In genomic region chr5:138179277-138179857, GRCh38 we compare ENCODE assay signal across 8 cellular contexts. TPM values are rescaled to one million over a fixed set of nuclear protein-coding genes. Genes with fewer than 3 reads are reported as not detected.
DNase-seq lines count a peak whose midpoint lies in the region; FAIRE-seq and TF ChIP-seq lines count a peak whose summit lies in the region.

No MANE protein-coding gene starts in this region.

- H3K4me1 ChIP-seq in GM23248 (ENCODE audit: insufficient read depth) (peaks cover 18% of the 10 kb centered on the region), kidney (ENCODE audit: control insufficient read depth in 1 of 2, insufficient read depth in 1 of 2, low read depth in 1 of 2, low read length in 2 of 2) (peaks cover 7 to 10% of the 10 kb centered on the region in 2 donors)

- FAIRE-seq in kidney (lab: Jason Lieb, UNC) (no peak), H54 (lab: Jason Lieb, UNC) (no peak), GM19239 (lab: Jason Lieb, UNC) (no peak)

- WGBS in GM23248 (ENCODE audit: low coverage in 1 of 2, low lambda C conversion rate in 2 of 2, missing lambda C conversion rate in 2 of 2), 2 experiments = 0 to 2% methylated on average over 23 of the region's 23 CpGs

- intact Hi-C loops in kidney (cut with DNase I) = no loop called here

- CTCF ChIA-PET in AG04449 (lab: Yijun Ruan, JAX) = interaction anchor here (0.6 to 3.5 kb wide), 17 partner anchors 8 to 324 kb away, joined by 3 to 23 read pairs (median 6); no protein-coding TSS in a partner anchor

- H3K9ac ChIP-seq in GM23248 = peak overlapping the region; percentile 94
- H3K9ac ChIP-seq in kidney (ENCODE audit: low read length in 2 of 2) = no peak overlapping the region

- no peaks in the 10 kb centered on the region for H3K9me3 ChIP-seq in GM23248 (ENCODE audit: low read depth)
- no peaks in the 10 kb centered on the region for H3K9me3 ChIP-seq in WERI-Rb-1 (ENCODE audit: severe bottlenecking)
- no peaks in the 10 kb centered on the region for H3K9me3 ChIP-seq in kidney (ENCODE audit: control insufficient read depth in 1 of 2, low read length in 2 of 2)

- peaks cover 67% of the 10 kb centered on the region for H3K79me2 ChIP-seq in GM23248 (ENCODE audit: insufficient read depth)

- TF ChIP-seq CTCF in AG04449 (IDR thresholded peaks at IDR 0.05; ENCODE audit: insufficient read depth, low read length, missing control alignments) = no peak
- TF ChIP-seq CTCF in WERI-Rb-1 (IDR thresholded peaks at IDR 0.05; ENCODE audit: low read depth, low read length) = no peak
- TF ChIP-seq CTCF in kidney (IDR thresholded peaks at IDR 0.05; ENCODE audit: borderline replicate concordance, extremely low read depth, insufficient read depth) = no peak

- H4K20me1 ChIP-seq in GM23248 (ENCODE audit: insufficient read depth) = no peaks in the 10 kb centered on the region

- POLR2A ChIA-PET in AG04449 (lab: Yijun Ruan, JAX) = interaction anchor here (0.7 to 1.0 kb wide), 2 partner anchors 23 to 158 kb away, joined by 4 to 5 read pairs; partner anchors contain the start of gene FAM53C

- H3K4me2 ChIP-seq in GM23248 (ENCODE audit: unreplicated experiment) = peak overlapping the region; percentile 95

- H3K27me3 ChIP-seq in GM23248 (replicated peaks; ENCODE audit: insufficient read depth) (no peaks in the 10 kb centered on the region), WERI-Rb-1 (ENCODE audit: insufficient read depth, low read depth, severe bottlenecking) (no peaks in the 10 kb centered on the region)

- H3K4me3 ChIP-seq in AG04449 (ENCODE audit: low read depth, low read length) = peak overlapping the region; percentile 84
- H3K4me3 ChIP-seq in GM23248 = peak overlapping the region; percentile 98
- peak overlapping the region; percentile 91 for H3K4me3 ChIP-seq in WERI-Rb-1 (ENCODE audit: low read depth, low read length)
- peak overlapping the region; percentile 45 to 87 for H3K4me3 ChIP-seq in kidney (ENCODE audit: low read length in 2 of 2)

- H3K27ac ChIP-seq in GM23248 = no peak overlapping the region; the same call in 1 of the 2 replicates
- H3K27ac ChIP-seq in WERI-Rb-1 = peak overlapping the region; percentile 99
- no peak overlapping the region for H3K27ac ChIP-seq in kidney (ENCODE audit: low read depth in 2 of 2, low read length in 2 of 2)

- no peaks in the 10 kb centered on the region for H3K9me2 ChIP-seq in GM23248 (ENCODE audit: insufficient read depth)

- in situ Hi-C loops in GM23248 (cut with MboI) = no loop called here

- no peak for TF ChIP-seq POLR2A in H54 (IDR thresholded peaks at IDR 0.05; ENCODE audit: low read depth, low read length)

- no peaks in the 10 kb centered on the region for H3F3A ChIP-seq in GM23248 (ENCODE audit: insufficient read depth)

- H2AFZ ChIP-seq in GM23248 = peak overlapping the region; percentile 96

- DNase-seq in AG04449 (ENCODE audit: low read depth, low spot score) = no peak
- peak; percentile 55 for DNase-seq in GM23248
- no peak for DNase-seq in WERI-Rb-1
- no peak for DNase-seq in kidney
- no peak for DNase-seq in H54 (ENCODE audit: insufficient read length, low spot score)
- DNase-seq in middle frontal gyrus (ENCODE audit: extremely low spot score, low spot score) = no peak
- DNase-seq in C1 segment of cervical spinal cord (lab: John Stamatoyannopoulos, UW) = no peak
- no peak for DNase-seq in GM19239 (ENCODE audit: insufficient read length, low spot score)

- peaks cover 19% of the 10 kb centered on the region for H3K36me3 ChIP-seq in GM23248 (ENCODE audit: low read depth)
- peaks cover 67% of the 10 kb centered on the region for H3K36me3 ChIP-seq in WERI-Rb-1
- H3K36me3 ChIP-seq in kidney (ENCODE audit: control insufficient read depth in 1 of 2, insufficient read depth in 2 of 2, low read length in 2 of 2) = peaks cover 5 to 8% of the 10 kb centered on the region in 2 donors

RNA-seq across cellular contexts. Expression of gene KIF20A, which starts 0.5 kb away (rescaled TPM):
- 26.0 and 27.3 TPM in 2 replicates for total RNA-seq in GM23248 (2014; rRNA removed; shearing (Covaris generic))
- 26.0 and 28.2 TPM in 2 replicates for polyA plus RNA-seq in GM23248 (2016; fragmentation: Nextera tagmentation; extraction: Ambion mirVana)
- 0.63 TPM for total RNA-seq in kidney
- 0.22 TPM for polyA plus RNA-seq in kidney (ENCODE audit: insufficient read depth, low read depth, low replicate concordance)

RNA-seq across cellular contexts. Expression of gene BRD8, which starts 0.9 kb away (rescaled TPM):
- total RNA-seq in GM23248 (2014; rRNA removed; shearing (Covaris generic)) = 41.7 and 49.5 TPM in 2 replicates
- polyA plus RNA-seq in GM23248 (2016; fragmentation: Nextera tagmentation; extraction: Ambion mirVana) = 59.9 and 64.7 TPM in 2 replicates
- 54.5 TPM for total RNA-seq in kidney
- polyA plus RNA-seq in kidney (ENCODE audit: insufficient read depth, low read depth, low replicate concordance) = 32.1 TPM

RNA-seq across cellular contexts. Expression of gene CDC23, which starts 33.8 kb away (rescaled TPM):
- total RNA-seq in GM23248 (2014; rRNA removed; shearing (Covaris generic)) = 29.1 and 30.5 TPM in 2 replicates
- polyA plus RNA-seq in GM23248 (2016; fragmentation: Nextera tagmentation; extraction: Ambion mirVana) = 32.5 and 36.5 TPM in 2 replicates
- total RNA-seq in kidney = 28.3 TPM
- 17.6 TPM for polyA plus RNA-seq in kidney (ENCODE audit: insufficient read depth, low read depth, low replicate concordance)

RNA-seq across cellular contexts. Expression of gene NME5, which starts 40.1 kb away (rescaled TPM):
- total RNA-seq in GM23248 (2014; rRNA removed; shearing (Covaris generic)) = not detected in 2 replicates
- polyA plus RNA-seq in GM23248 (2016; fragmentation: Nextera tagmentation; extraction: Ambion mirVana) (not detected in 2 replicates), kidney (ENCODE audit: insufficient read depth, low read depth, low replicate concordance) (30.2 TPM)
- 20.6 TPM for total RNA-seq in kidney

Comparison
In these comparisons a context has a peak if more than half of its experiments do, and no peak if none do; other contexts are left out.
1. RNA of gene KIF20A, which starts 0.5 kb away (total RNA-seq): 26.0 to 27.3 TPM in GM23248; 0.63 TPM in kidney (single experiment); every median in the first group is over 10 times any median in the second.
2. Peak in every context shown above with its lines, with median percentiles within 50 percentile points of each other: H3K4me3 ChIP-seq.